ENCODE assay signal across 12 cellular contexts in genomic region chr21:46038871-46039397, GRCh38. TPM values are rescaled to one million over a fixed set of nuclear protein-coding genes. Genes with fewer than 3 reads are reported as not detected.
DNase-seq lines count a peak whose midpoint lies in the region; ATAC-seq and TF ChIP-seq lines count a peak whose summit lies in the region.
"Had no signal": no experiment of that assay in that cellular context is flagged by ENCODE, and none has a peak within 500 bp of the region (broad histone marks: within the 10 kb centered on the region; RNA-seq: fewer than 3 reads in every experiment).

No MANE protein-coding gene starts in this region.

- H3K36me3 ChIP-seq in tibial artery, result no peaks in the 10 kb centered on the region

- ATAC-seq in HG03025 (IDR thresholded peaks at IDR 0.05; ENCODE audit: low FRiP score, unreplicated experiment), result no peak
- ATAC-seq: stimulated activated naive B cell treated with anti-CD40 and anti-IgM and Interleukin-4, amounts not matched to agents 10 μg/mL and 1 μg/mL and 100 μg/mL, for 72 hours; T-cell had no signal

- no peak overlapping the region for H3K4me3 ChIP-seq in tibial artery

- intact Hi-C loops in tibial artery (cut with DNase I; ENCODE audit: low total_unique reads), result no loop called here

- DNase-seq in LHCN-M2 (ENCODE audit: low read depth) (peak; percentile 80), dermis microvascular lymphatic vessel endothelial cell (ENCODE audit: low read depth in 2 of 2) (peak; percentile 38 to 84), lung microvascular endothelial cell (ENCODE audit: low read depth in 2 of 2) (peak; percentile 52 to 73), tibial artery (peak in 1 of 2 donors; percentile 77), NCI-H82 treated with DMSO at 0.1 percent for 48 hours (lab: John Stamatoyannopoulos, UW; ENCODE audit: unreplicated experiment) (no peak), MV-4-11 (lab: John Stamatoyannopoulos, UW) (no peak)
- no peak for DNase-seq in stimulated activated CD4-positive, alpha-beta T cell treated with anti-CD3 and anti-CD28 coated beads, Interleukin-4, amount 100 ng/mL, for 1 hour
- DNase-seq: DMS79 treated with DMSO at 0.1 percent for 48 hours; NCI-H510A treated with DMSO at 0.1 percent for 48 hours; stimulated activated naive B cell treated with anti-CD40 and anti-IgM and Interleukin-4, amounts not matched to agents 10 μg/mL and 1 μg/mL and 100 μg/mL, for 72 hours; T-cell had no signal

- H3K27me3 ChIP-seq in tibial artery, result no peaks in the 10 kb centered on the region

- peaks cover 0 to 12% (median 9%) of the 10 kb centered on the region in 4 donors for H3K4me1 ChIP-seq in tibial artery

- TF ChIP-seq CTCF in tibial artery (IDR thresholded peaks at IDR 0.05), result no peak

- peak overlapping the region; percentile 53 to 59 for H3K27ac ChIP-seq in tibial artery

- H3K9me3 ChIP-seq in tibial artery, result no peaks in the 10 kb centered on the region

RNA-seq across cellular contexts. Expression of gene COL6A1, which starts 57.4 kb away (rescaled TPM):
- total RNA-seq in LHCN-M2 (2014; rRNA removed) (252 and 303 TPM in 2 replicates), dermis microvascular lymphatic vessel endothelial cell (6.7 and 13.5 TPM in 2 replicates), lung microvascular endothelial cell (4.0 and 6.5 TPM in 2 replicates)
- 123 TPM for polyA plus RNA-seq in LHCN-M2 (2012)

RNA-seq across cellular contexts. Expression of gene COL6A2, which starts 59.0 kb away (rescaled TPM):
- total RNA-seq in LHCN-M2 (2014; rRNA removed) (421 and 452 TPM in 2 replicates), dermis microvascular lymphatic vessel endothelial cell (6.5 and 46.0 TPM in 2 replicates), lung microvascular endothelial cell (5.4 and 33.7 TPM in 2 replicates)
- polyA plus RNA-seq in LHCN-M2 (2012), result 188 TPM

Comparison
In these comparisons a context has a peak if more than half of its experiments do, and no peak if none do; other contexts are left out.
1. DNase-seq: peak in LHCN-M2 (single experiment), dermis microvascular lymphatic vessel endothelial cell (2 of 2) and lung microvascular endothelial cell (2 of 2); none in NCI-H82 treated with DMSO at 0.1 percent for 48 hours (single experiment), stimulated activated CD4-positive, alpha-beta T cell treated with anti-CD3 and anti-CD28 coated beads, Interleukin-4, amount 100 ng/mL, for 1 hour (single experiment) and MV-4-11 (single experiment).
2. RNA of gene COL6A1, which starts 57.4 kb away (total RNA-seq): 252 to 303 TPM in LHCN-M2; 6.7 to 13.5 TPM in dermis microvascular lymphatic vessel endothelial cell and 4.0 to 6.5 TPM in lung microvascular endothelial cell; every median in the first group is over 10 times any median in the second.